In genomic region chr17:46603125-46603524, GRCh38 we compare ENCODE assay signal across 7 cellular contexts. TPM values are rescaled to one million over a fixed set of nuclear protein-coding genes. Genes with fewer than 3 reads are reported as not detected.
A peak's percentile ranks its signal among the peaks of the same experiment; 100 is the strongest.
DNase-seq lines count a peak whose midpoint lies in the region; ATAC-seq, FAIRE-seq and TF ChIP-seq lines count a peak whose summit lies in the region.
"Not testable (repeated sequence)": the region's sequence is repeated elsewhere in the genome, so short reads cannot be mapped to it uniquely, and the experiment has no call there.

No MANE protein-coding gene starts in this region.

- POLR2A ChIA-PET in activated CD8-positive, alpha-beta T cell treated with anti-CD3 and anti-CD28 coated beads for 36 hours (lab: Charles Lee), result not testable (repeated sequence)

- intact Hi-C loops in activated CD8-positive, alpha-beta T cell treated with anti-CD3 and anti-CD28 coated beads for 36 hours (cut with micrococcal nuclease), result not testable (repeated sequence)

- not testable (repeated sequence) for H3K4me3 Mint-ChIP-seq in activated CD8-positive, alpha-beta T cell treated with anti-CD3 and anti-CD28 coated beads for 36 hours; naive B cell

- not testable (repeated sequence) for DNase-seq in H54 (ENCODE audit: insufficient read length, low spot score)
- peak; percentile 25 for DNase-seq in activated CD8-positive, alpha-beta T cell treated with anti-CD3 and anti-CD28 coated beads for 36 hours
- peak; percentile 34 for DNase-seq in naive B cell

- ATAC-seq in GM18867 (IDR thresholded peaks at IDR 0.05; ENCODE audit: unreplicated experiment) (peak; percentile 72), GM19438 (IDR thresholded peaks at IDR 0.05; ENCODE audit: low read depth, unreplicated experiment) (peak; percentile 89), HG02973 (IDR thresholded peaks at IDR 0.05; ENCODE audit: unreplicated experiment) (peak; percentile 83), HG03354 (IDR thresholded peaks at IDR 0.05; ENCODE audit: poor library complexity, severe bottlenecking, unreplicated experiment) (peak; percentile 93), naive B cell (ENCODE audit: low read depth in 2 of 2) (peak; percentile 85 to 86)
- ATAC-seq in activated CD8-positive, alpha-beta T cell treated with anti-CD3 and anti-CD28 coated beads for 36 hours, result peak; percentile 68

- peak; percentile 45 for FAIRE-seq in H54 (lab: Jason Lieb, UNC)

- not testable (repeated sequence) for H3K9me3 Mint-ChIP-seq in activated CD8-positive, alpha-beta T cell treated with anti-CD3 and anti-CD28 coated beads for 36 hours; naive B cell

- H3K4me1 Mint-ChIP-seq in activated CD8-positive, alpha-beta T cell treated with anti-CD3 and anti-CD28 coated beads for 36 hours (ENCODE audit: low read depth); naive B cell: not testable (repeated sequence)

- not testable (repeated sequence) for TF ChIP-seq CTCF in activated CD8-positive, alpha-beta T cell treated with anti-CD3 and anti-CD28 coated beads for 36 hours (IDR thresholded peaks at IDR 0.05)

- H3K36me3 Mint-ChIP-seq in activated CD8-positive, alpha-beta T cell treated with anti-CD3 and anti-CD28 coated beads for 36 hours (ENCODE audit: low read depth); naive B cell: not testable (repeated sequence)

- H3K27ac Mint-ChIP-seq in activated CD8-positive, alpha-beta T cell treated with anti-CD3 and anti-CD28 coated beads for 36 hours; naive B cell: not testable (repeated sequence)

- CTCF ChIA-PET in activated CD8-positive, alpha-beta T cell treated with anti-CD3 and anti-CD28 coated beads for 36 hours (lab: Charles Lee), result not testable (repeated sequence)

- not testable (repeated sequence) for H3K27me3 Mint-ChIP-seq in activated CD8-positive, alpha-beta T cell treated with anti-CD3 and anti-CD28 coated beads for 36 hours; naive B cell

- TF ChIP-seq POLR2A in H54 (IDR thresholded peaks at IDR 0.05; ENCODE audit: low read depth, low read length), result not testable (repeated sequence)

RNA-seq across cellular contexts. Expression of gene NSF, which starts 12.7 kb away (rescaled TPM):
- total RNA-seq in activated CD8-positive, alpha-beta T cell treated with anti-CD3 and anti-CD28 coated beads for 36 hours, result 10 to 100 TPM; 41.4 to 46.2 TPM
- 10 to 100 TPM; 14.9 to 29.8 (median 18.9) TPM for polyA plus RNA-seq in naive B cell (ENCODE audit: low read depth in 6 of 6)

RNA-seq across cellular contexts. Expression of gene ARL17A, which starts 23.6 kb away (rescaled TPM):
- 10 to 100 TPM; 25.0 to 26.1 TPM for total RNA-seq in activated CD8-positive, alpha-beta T cell treated with anti-CD3 and anti-CD28 coated beads for 36 hours
- polyA plus RNA-seq in naive B cell (ENCODE audit: low read depth in 6 of 6), result 10 to 100 TPM in 1 of 6 donors, 1 to 10 TPM in 5; 3.0 to 13.5 (median 3.7) TPM
